Comparison of ENCODE assay signal across 28 cellular contexts in genomic region chr11:104385884-104386283, GRCh38.
"Had no signal": no experiment of that assay in that cellular context is flagged by ENCODE, and none has a peak within 500 bp of the region (broad histone marks: within the 10 kb centered on the region; RNA-seq: fewer than 3 reads in every experiment).

No MANE protein-coding gene starts in this region.

- H3K27ac Mint-ChIP-seq: mesothelial cell of epicardium, naive B cell, natural killer cell, nephron progenitor cell, neural progenitor cell, progenitor cell of endocrine pancreas had no signal

- H3K4me1 ChIP-seq: left ventricle myocardium inferior, neural progenitor cell, right atrium auricular region, stomach, testis, thyroid gland, transverse colon, upper lobe of left lung, vagina had no signal

- DNase-seq: islet precursor cell; left ventricle myocardium inferior; mesendoderm; naive B cell; natural killer cell; nephron progenitor cell; occipital lobe; ovary; stimulated activated CD4-positive, alpha-beta T cell treated with anti-CD3 and anti-CD28 coated beads, Interleukin-12 subunit alpha, Interleukin-12 subunit beta, amount 100 ng/mL, for 4 hours; stimulated activated CD4-positive, alpha-beta T cell treated with anti-CD3 and anti-CD28 coated beads, Interleukin-15, amount 100 ng/mL, for 24 hours; stimulated activated CD4-positive, alpha-beta T cell treated with anti-CD3 and anti-CD28 coated beads, Interleukin-2, amount 100 ng/mL, for 24 hours; stimulated activated CD4-positive, alpha-beta T cell treated with anti-CD3 and anti-CD28 coated beads, Interleukin-4, amount 100 ng/mL, for 1 hour; stimulated activated naive B cell treated with anti-CD40 and anti-IgM and Interleukin-4, amounts not matched to agents 10 μg/mL and 1 μg/mL and 100 μg/mL, for 72 hours; stimulated activated naive CD8-positive, alpha-beta T cell treated with anti-CD3 and anti-CD28 coated beads, Interleukin-15, Interleukin-2, amounts not matched to agents 100 U/mL and 50 U/mL, for 24 hours; stomach; testis; thyroid gland; transverse colon had no signal

- ATAC-seq: natural killer cell; sciatic nerve; stimulated activated naive B cell treated with anti-CD40 and anti-IgM and Interleukin-4, amounts not matched to agents 10 μg/mL and 1 μg/mL and 100 μg/mL, for 72 hours; stimulated activated naive CD8-positive, alpha-beta T cell treated with anti-CD3 and anti-CD28 coated beads, Interleukin-15, Interleukin-2, amounts not matched to agents 100 U/mL and 50 U/mL, for 24 hours had no signal

- H3K4me1 Mint-ChIP-seq: naive B cell; natural killer cell; nephron progenitor cell; stimulated activated naive B cell treated with anti-CD40 and anti-IgM and Interleukin-4, amounts not matched to agents 10 μg/mL and 1 μg/mL and 100 μg/mL, for 72 hours had no signal

- H3K4me2 ChIP-seq: neural progenitor cell had no signal

- H2AFZ ChIP-seq: neural progenitor cell had no signal

- H3K27me3 ChIP-seq: neural progenitor cell, neutrophil, ovary, right atrium auricular region, stomach, testis, thyroid gland, transverse colon, upper lobe of left lung, vagina had no signal

- H3K36me3 Mint-ChIP-seq: mesothelial cell of epicardium; naive B cell; natural killer cell; neural progenitor cell; stimulated activated naive B cell treated with anti-CD40 and anti-IgM and Interleukin-4, amounts not matched to agents 10 μg/mL and 1 μg/mL and 100 μg/mL, for 72 hours had no signal

- H3K27me3 Mint-ChIP-seq: naive B cell; progenitor cell of endocrine pancreas; stimulated activated naive B cell treated with anti-CD40 and anti-IgM and Interleukin-4, amounts not matched to agents 10 μg/mL and 1 μg/mL and 100 μg/mL, for 72 hours had no signal

- H3K9me3 ChIP-seq: left ventricle myocardium inferior, neutrophil, ovary, right atrium auricular region, stomach, testis, thyroid gland, transverse colon, upper lobe of left lung, vagina had no signal

- H3K4me3 ChIP-seq: left ventricle myocardium inferior, lung, neural progenitor cell, ovary, right atrium auricular region, skin epidermis, stomach, testis, thyroid gland, transverse colon, upper lobe of left lung, vagina had no signal

- H3K36me3 ChIP-seq: left ventricle myocardium inferior, neural progenitor cell, neutrophil, ovary, right atrium auricular region, stomach, thyroid gland, transverse colon, upper lobe of left lung, vagina had no signal

- H3K9me3 Mint-ChIP-seq: naive B cell; nephron progenitor cell; neural progenitor cell; stimulated activated naive B cell treated with anti-CD40 and anti-IgM and Interleukin-4, amounts not matched to agents 10 μg/mL and 1 μg/mL and 100 μg/mL, for 72 hours had no signal

- H3K9ac ChIP-seq: neural progenitor cell had no signal

- H3K27ac ChIP-seq: left ventricle myocardium inferior, neural progenitor cell, neutrophil, ovary, right atrium auricular region, skin epidermis, stomach, testis, thyroid gland, transverse colon, upper lobe of left lung, vagina had no signal

- H3K4me3 Mint-ChIP-seq: mesothelial cell of epicardium; naive B cell; natural killer cell; nephron progenitor cell; neural progenitor cell; stimulated activated naive B cell treated with anti-CD40 and anti-IgM and Interleukin-4, amounts not matched to agents 10 μg/mL and 1 μg/mL and 100 μg/mL, for 72 hours had no signal
